8 cellular contexts compared by ENCODE assay signal in genomic region chr16:66551362-66551761, GRCh38. TPM values are rescaled to one million over a fixed set of nuclear protein-coding genes. Genes with fewer than 3 reads are reported as not detected.
A peak's percentile ranks its signal among the peaks of the same experiment; 100 is the strongest.
DNase-seq lines count a peak whose midpoint lies in the region; ATAC-seq and TF ChIP-seq lines count a peak whose summit lies in the region.

No MANE protein-coding gene starts in this region.

- H3K79me2 ChIP-seq in hepatocyte = peaks cover 38% of the 10 kb centered on the region

- DNase-seq in D341Med (ENCODE audit: low spot score) (peak; percentile 58), HPDE6-E6E7 (ENCODE audit: extremely low spot score) (peak; percentile 49), SIG-M5 treated with dmso at 0.1 percent for 504 hours (lab: John Stamatoyannopoulos, UW; ENCODE audit: unreplicated experiment) (peak; percentile 79), hepatocyte (ENCODE audit: low spot score) (peak; percentile 37)
- DNase-seq in activated naive CD4-positive, alpha-beta T cell treated with anti-CD3 and anti-CD28 coated beads, Interleukin-2, amount 50 U/mL, for 16 hours = peak; percentile 52
- peak; percentile 31 for DNase-seq in stimulated activated CD4-positive, alpha-beta T cell treated with anti-CD3 and anti-CD28 coated beads, Interleukin-2, amount 100 ng/mL, for 4 hours (ENCODE audit: low read depth)

- no peaks in the 10 kb centered on the region for H3K36me3 ChIP-seq in hepatocyte (replicated peaks; ENCODE audit: insufficient read depth, low read depth)

- ATAC-seq in HG03135 (IDR thresholded peaks at IDR 0.05; ENCODE audit: unreplicated experiment) (no peak), HG02759 (IDR thresholded peaks at IDR 0.05; ENCODE audit: unreplicated experiment) (no peak)

- H2AFZ ChIP-seq in hepatocyte = no peak overlapping the region

- no peaks in the 10 kb centered on the region for H3K9me2 ChIP-seq in hepatocyte (replicated peaks; ENCODE audit: insufficient read depth)

- no peak overlapping the region for H3K4me3 ChIP-seq in hepatocyte

- no peak for TF ChIP-seq CTCF in hepatocyte (IDR thresholded peaks at IDR 0.05; ENCODE audit: poor library complexity)

- H3K27me3 ChIP-seq in hepatocyte = no peaks in the 10 kb centered on the region

- 72% methylated on average over 6 of the region's 6 CpGs for WGBS in hepatocyte (ENCODE audit: low lambda C conversion rate, missing lambda C conversion rate)

- no peaks in the 10 kb centered on the region for H4K20me1 ChIP-seq in hepatocyte (ENCODE audit: insufficient read depth, poor library complexity, severe bottlenecking)

- H3K27ac ChIP-seq in hepatocyte = peak overlapping the region; percentile 90

- H3K9me3 ChIP-seq in hepatocyte (ENCODE audit: low read depth) = no peaks in the 10 kb centered on the region

- H3K4me2 ChIP-seq in hepatocyte = peak overlapping the region; percentile 80

- H3K4me1 ChIP-seq in hepatocyte (ENCODE audit: insufficient read depth) = peaks cover 21% of the 10 kb centered on the region

RNA-seq across cellular contexts. Expression of gene CKLF, which starts 1.0 kb away (rescaled TPM):
- total RNA-seq in hepatocyte = 39.9 and 69.1 TPM in 2 replicates
- polyA plus RNA-seq in hepatocyte = 50.7 and 53.5 TPM in 2 replicates

RNA-seq across cellular contexts. Expression of gene TK2, which starts 1.4 kb away (rescaled TPM):
- 14.3 and 15.9 TPM in 2 replicates for total RNA-seq in hepatocyte
- 10.1 and 12.5 TPM in 2 replicates for polyA plus RNA-seq in hepatocyte

RNA-seq across cellular contexts. Expression of gene CMTM1, which starts 14.9 kb away (rescaled TPM):
- 1.4 TPM in 1 of 2 replicates, not detected in the other for total RNA-seq in hepatocyte
- polyA plus RNA-seq in hepatocyte = 1.8 and 2.9 TPM in 2 replicates

RNA-seq across cellular contexts. Expression of gene CMTM2, which starts 27.9 kb away (rescaled TPM):
- not detected in 2 replicates for total RNA-seq in hepatocyte
- 0.32 and 0.60 TPM in 2 replicates for polyA plus RNA-seq in hepatocyte

RNA-seq across cellular contexts. Expression of gene CMTM3, which starts 53.1 kb away (rescaled TPM):
- 28.3 and 32.5 TPM in 2 replicates for total RNA-seq in hepatocyte
- 55.1 and 75.1 TPM in 2 replicates for polyA plus RNA-seq in hepatocyte
